Comparison of ENCODE assay signal across 8 cellular contexts in genomic region chr19:12065100-12065538, GRCh38. TPM values are rescaled to one million over a fixed set of nuclear protein-coding genes. Genes with fewer than 3 reads are reported as not detected.
DNase-seq lines count a peak whose midpoint lies in the region; ATAC-seq, FAIRE-seq and TF ChIP-seq lines count a peak whose summit lies in the region.

No MANE protein-coding gene starts in this region.

- no peak for TF ChIP-seq CTCF in neural crest cell (conservative IDR thresholded peaks at IDR 0.05)

- ATAC-seq in HG03097 (IDR thresholded peaks at IDR 0.05; ENCODE audit: low FRiP score, unreplicated experiment) = peak; percentile 13
- peak; percentile 43 for ATAC-seq in activated T-helper 17 cell treated with anti-CD3 and anti-CD28 coated beads, Interleukin-2, amount 50 U/mL, for 72 hours (replicated peaks)
- no peak for ATAC-seq in GM18505 (IDR thresholded peaks at IDR 0.05; ENCODE audit: unreplicated experiment)

- H3K27ac Mint-ChIP-seq in activated T-helper 17 cell treated with anti-CD3 and anti-CD28 coated beads, Interleukin-2, amount 50 U/mL, for 72 hours = peak overlapping the region; percentile 73
- peak overlapping the region; percentile 70 for H3K27ac Mint-ChIP-seq in neural crest cell (ENCODE audit: unreplicated experiment)

- DNase-seq in EH (ENCODE audit: low read depth) = peak; percentile 41
- DNase-seq in frontal cortex (ENCODE audit: low spot score in 2 of 2) = peak; percentile 27 to 37
- DNase-seq in neural crest cell (ENCODE audit: low read depth, low spot score) = peak; percentile 22
- DNase-seq in NOMO-1 treated with DMSO at 0.1 percent for 48 hours (lab: John Stamatoyannopoulos, UW; ENCODE audit: unreplicated experiment) = no peak
- DNase-seq in GDM1 (lab: John Stamatoyannopoulos, UW) = no peak

- peaks cover 14% of the 10 kb centered on the region for H3K36me3 Mint-ChIP-seq in activated T-helper 17 cell treated with anti-CD3 and anti-CD28 coated beads, Interleukin-2, amount 50 U/mL, for 72 hours (ENCODE audit: low read depth)
- H3K36me3 Mint-ChIP-seq in neural crest cell (ENCODE audit: low read depth) = peaks cover 16% of the 10 kb centered on the region

- FAIRE-seq in frontal cortex (lab: Jason Lieb, UNC) = no peak

- H3K4me3 Mint-ChIP-seq in activated T-helper 17 cell treated with anti-CD3 and anti-CD28 coated beads, Interleukin-2, amount 50 U/mL, for 72 hours = peak overlapping the region; percentile 77
- H3K4me3 Mint-ChIP-seq in neural crest cell = peak overlapping the region; percentile 90

- no peak for TF ChIP-seq POLR2A in GM18505 (IDR thresholded peaks at IDR 0.05; ENCODE audit: borderline replicate concordance, extremely low read depth, insufficient read depth, insufficient read length)

- H3K9me3 Mint-ChIP-seq in activated T-helper 17 cell treated with anti-CD3 and anti-CD28 coated beads, Interleukin-2, amount 50 U/mL, for 72 hours = no peaks in the 10 kb centered on the region
- H3K9me3 Mint-ChIP-seq in neural crest cell = peaks cover under 1% of the 10 kb centered on the region

- no peaks in the 10 kb centered on the region for H3K27me3 Mint-ChIP-seq in activated T-helper 17 cell treated with anti-CD3 and anti-CD28 coated beads, Interleukin-2, amount 50 U/mL, for 72 hours
- no peaks in the 10 kb centered on the region for H3K27me3 Mint-ChIP-seq in neural crest cell (ENCODE audit: low read depth)

- H3K4me1 Mint-ChIP-seq in activated T-helper 17 cell treated with anti-CD3 and anti-CD28 coated beads, Interleukin-2, amount 50 U/mL, for 72 hours = no peaks in the 10 kb centered on the region
- peaks cover 10% of the 10 kb centered on the region for H3K4me1 Mint-ChIP-seq in neural crest cell

RNA-seq across cellular contexts. Expression of gene ZNF844, which starts 0.6 kb away (rescaled TPM):
- total RNA-seq in activated T-helper 17 cell treated with anti-CD3 and anti-CD28 coated beads, Interleukin-2, amount 50 U/mL, for 72 hours = 1 to 10 TPM; 1.8 to 3.1 TPM
- total RNA-seq in frontal cortex = 13.5 TPM
- total RNA-seq in neural crest cell = 9.4 and 10.0 TPM in 2 replicates

RNA-seq across cellular contexts. Expression of gene ZNF878, which starts 12.4 kb away (rescaled TPM):
- total RNA-seq in activated T-helper 17 cell treated with anti-CD3 and anti-CD28 coated beads, Interleukin-2, amount 50 U/mL, for 72 hours = under 1 TPM in 1 of 2 donors, not detected in 1; 0.74 TPM
- total RNA-seq in frontal cortex = 0.41 TPM
- total RNA-seq in neural crest cell = 2.1 and 2.5 TPM in 2 replicates

RNA-seq across cellular contexts. Expression of gene ZNF433, which starts 29.6 kb away (rescaled TPM):
- total RNA-seq in activated T-helper 17 cell treated with anti-CD3 and anti-CD28 coated beads, Interleukin-2, amount 50 U/mL, for 72 hours = under 1 TPM in 1 of 2 donors, not detected in 1; 0.85 TPM
- total RNA-seq in frontal cortex (16.3 TPM), neural crest cell (5.7 and 5.8 TPM in 2 replicates)

Comparison
In these comparisons a context has a peak if more than half of its experiments do, and no peak if none do; other contexts are left out.
1. DNase-seq: peak in EH (single experiment), frontal cortex (2 of 2) and neural crest cell (single experiment); none in NOMO-1 treated with DMSO at 0.1 percent for 48 hours (single experiment) and GDM1 (single experiment).